Comparison of ENCODE assay signal across 11 cellular contexts in genomic region chr1:185693654-185694053, GRCh38. TPM values are rescaled to one million over a fixed set of nuclear protein-coding genes. Genes with fewer than 3 reads are reported as not detected.
DNase-seq lines count a peak whose midpoint lies in the region; ATAC-seq, FAIRE-seq and TF ChIP-seq lines count a peak whose summit lies in the region.
"Had no signal": no experiment of that assay in that cellular context is flagged by ENCODE, and none has a peak within 500 bp of the region (broad histone marks: within the 10 kb centered on the region; RNA-seq: fewer than 3 reads in every experiment).

No MANE protein-coding gene starts in this region.

- peak overlapping the region in 8 of 10 donors; percentile 39 to 90 (median 70) for H3K27ac ChIP-seq in heart right ventricle
- peak overlapping the region in 1 of 4 donors; percentile 48 for H3K27ac ChIP-seq in esophagus muscularis mucosa (replicated peaks in 1 of 4)
- H3K27ac ChIP-seq in transverse colon, result peak overlapping the region in 3 of 4 donors; percentile 15 to 48 (median 44)
- H3K27ac ChIP-seq: C4-2B had no signal

- DNase-seq in heart right ventricle (no peak), cardiac septum (ENCODE audit: low spot score) (no peak), esophagus muscularis mucosa (ENCODE audit: extremely low spot score) (no peak), transverse colon (no peak), urothelium cell line (ENCODE audit: low spot score) (no peak), NCI-H1092 treated with DMSO at 0.1 percent for 48 hours (lab: John Stamatoyannopoulos, UW) (no peak), NCI-H2227 (lab: John Stamatoyannopoulos, UW; ENCODE audit: unreplicated experiment) (no peak)
- DNase-seq: H9, NCI-H510A had no signal

- H3K4me1 ChIP-seq in heart right ventricle (peaks cover 0 to 21% (median 8%) of the 10 kb centered on the region in 9 donors), esophagus muscularis mucosa (peaks cover 0 to 3% (median 0%) of the 10 kb centered on the region in 4 donors), transverse colon (peaks cover 0 to 15% (median 5%) of the 10 kb centered on the region in 4 donors)

- TF ChIP-seq EP300 in esophagus muscularis mucosa (IDR thresholded peaks at IDR 0.05) (no peak), transverse colon (IDR thresholded peaks at IDR 0.05; ENCODE audit: low read depth) (no peak)

- H3K36me3 ChIP-seq in heart right ventricle (no peaks in the 10 kb centered on the region), esophagus muscularis mucosa (no peaks in the 10 kb centered on the region), transverse colon (no peaks in the 10 kb centered on the region)

- H3K27me3 ChIP-seq in heart right ventricle (no peaks in the 10 kb centered on the region), esophagus muscularis mucosa (no peaks in the 10 kb centered on the region), transverse colon (no peaks in the 10 kb centered on the region)

- in situ Hi-C loops in transverse colon (cut with MboI; ENCODE audit: low pct_ligation_motif_present in 1 of 4, low pct_unique_long_range_greater_than_20kb in 1 of 4, low sequenced_read_pairs in 3 of 4), result loop anchor here in 2 of 4 donors (25.0 kb wide), 1 partner anchor 881 kb away; no protein-coding TSS in a partner anchor

- no peak for FAIRE-seq in urothelium cell line (lab: Jason Lieb, UNC)

- intact Hi-C loops in heart right ventricle (cut with DNase I), result no loop called here
- intact Hi-C loops in cardiac septum (cut with DNase I), result no loop called here
- intact Hi-C loops in esophagus muscularis mucosa (cut with DNase I), result no loop called here
- intact Hi-C loops in transverse colon (cut with DNase I; ENCODE audit: low total_unique reads), result loop anchor here (10.0 kb wide), 1 partner anchor 1731 kb away; no protein-coding TSS in a partner anchor

- TF ChIP-seq CTCF in heart right ventricle (IDR thresholded peaks at IDR 0.05) (no peak), esophagus muscularis mucosa (IDR thresholded peaks at IDR 0.05) (no peak), transverse colon (IDR thresholded peaks at IDR 0.05) (no peak)

- ATAC-seq in heart right ventricle (peak in 1 of 8 donors; percentile 6), HG03442 (IDR thresholded peaks at IDR 0.05; ENCODE audit: unreplicated experiment) (peak; percentile 21)

- H3K4me3 ChIP-seq in heart right ventricle (peak overlapping the region in 6 of 10 donors; percentile 9 to 38 (median 22)), esophagus muscularis mucosa (peak overlapping the region; percentile 2 to 27 (median 13)), transverse colon (peak overlapping the region in 2 of 4 donors; percentile 12 to 31)

- TF ChIP-seq POLR2A in esophagus muscularis mucosa (IDR thresholded peaks at IDR 0.05; ENCODE audit: low read depth) (no peak), transverse colon (IDR thresholded peaks at IDR 0.05) (no peak)

- WGBS in heart right ventricle, 2 donors, result 56 to 59% methylated on average over 6 of the region's 6 CpGs
- 69% methylated on average over 6 of the region's 6 CpGs for WGBS in esophagus muscularis mucosa
- WGBS in transverse colon (ENCODE audit: low coverage in 1 of 2), 2 donors, result 48 to 70% methylated on average over 6 of the region's 6 CpGs

- H3K9me3 ChIP-seq in heart right ventricle (no peaks in the 10 kb centered on the region), esophagus muscularis mucosa (no peaks in the 10 kb centered on the region), transverse colon (no peaks in the 10 kb centered on the region)

RNA-seq across cellular contexts. Expression of gene HMCN1, which starts 40.5 kb away (rescaled TPM):
- total RNA-seq in heart right ventricle, result 10 to 100 TPM in 4 of 10 donors, 1 to 10 TPM in 6; 4.6 to 12.4 (median 8.0) TPM
- 1 to 10 TPM; 3.4 to 5.9 TPM for polyA plus RNA-seq in heart right ventricle
- 7.3 TPM for total RNA-seq in cardiac septum
- total RNA-seq in esophagus muscularis mucosa, result 10 to 100 TPM; 53.0 to 87.9 (median 76.8) TPM
- total RNA-seq in transverse colon, result 1 to 10 TPM; 1.1 to 2.7 (median 2.1) TPM
